ENCODE assay signal across 1 cellular context in genomic region chr1:155324041-155324716, GRCh38.
TF ChIP-seq lines count a peak whose summit lies in the region.

No MANE protein-coding gene starts in this region.

TF ChIP-seq in K562, 482 proteins besides CTCF, POLR2A, EP300 and RAD21 (continued from another document and continues in another):
- TF ChIP-seq SLC30A9 (CRISPR knock-in tag; IDR thresholded peaks at IDR 0.05) (no peak), BCOR (IDR thresholded peaks at IDR 0.05) (no peak), TRIM25 (IDR thresholded peaks at IDR 0.05; ENCODE audit: borderline replicate concordance) (no peak; the same call in 1 of the 2 replicates), ZNF436 (CRISPR knock-in tag; IDR thresholded peaks at IDR 0.05) (no peak), ZBTB33 (CRISPR knock-in tag; IDR thresholded peaks at IDR 0.05) (no peak), ZKSCAN8 (CRISPR knock-in tag; IDR thresholded peaks at IDR 0.05) (no peak), CBX1 (IDR thresholded peaks at IDR 0.05; ENCODE audit: low read depth) (peak; percentile 64; the same call in 1 of the 2 replicates), HMGN3 (IDR thresholded peaks at IDR 0.05; ENCODE audit: borderline replicate concordance, extremely low read depth, insufficient read length, low read depth, low read length) (peak; percentile 72), TEAD1 (CRISPR knock-in tag; IDR thresholded peaks at IDR 0.05) (peak in 1 of 2 experiments; percentile 68; a peak in 1 of 4 replicates), PHF20 (IDR thresholded peaks at IDR 0.05; ENCODE audit: partially characterized antibody) (no peak), ERF (CRISPR knock-in tag; IDR thresholded peaks at IDR 0.05) (no peak), ZFP30 (CRISPR knock-in tag; IDR thresholded peaks at IDR 0.05; ENCODE audit: borderline replicate concordance) (no peak), CBX3 (IDR thresholded peaks at IDR 0.05; ENCODE audit: borderline replicate concordance in 1 of 2, low read length in 2 of 2) (peak in 1 of 2 experiments; percentile 28; a peak in 1 of 3 replicates), ZNF609 (CRISPR knock-in tag; IDR thresholded peaks at IDR 0.05; ENCODE audit: borderline replicate concordance) (no peak), POU5F1 (IDR thresholded peaks at IDR 0.05; ENCODE audit: borderline replicate concordance, low read depth, low read length, partially characterized antibody) (no peak), EP400 (IDR thresholded peaks at IDR 0.05) (peak; percentile 40), ETV5 (CRISPR knock-in tag; IDR thresholded peaks at IDR 0.05; ENCODE audit: low read depth) (no peak), TOE1 (IDR thresholded peaks at IDR 0.05; ENCODE audit: borderline replicate concordance) (0 out of 2 replicates have a peak, but pooled peaks have one; percentile 9), TOE1 (CRISPR knock-in tag; IDR thresholded peaks at IDR 0.05; ENCODE audit: borderline replicate concordance, low read depth) (no peak), CHD7 (IDR thresholded peaks at IDR 0.05; ENCODE audit: low read depth, low read length) (no peak), HDAC3 (IDR thresholded peaks at IDR 0.05; ENCODE audit: borderline replicate concordance, partially characterized antibody) (no peak), ZNF165 (CRISPR knock-in tag; IDR thresholded peaks at IDR 0.05; ENCODE audit: borderline replicate concordance) (no peak), ZNF24 (IDR thresholded peaks at IDR 0.05) (no peak), TAL1 (IDR thresholded peaks at IDR 0.05) (no peak), MITF (IDR thresholded peaks at IDR 0.05) (no peak), STAT5B (CRISPR knock-in tag; IDR thresholded peaks at IDR 0.05) (no peak), LCOR (CRISPR knock-in tag; IDR thresholded peaks at IDR 0.05) (no peak)
